Comparison of ENCODE assay signal across 17 cellular contexts in the genomic region with DNA sequence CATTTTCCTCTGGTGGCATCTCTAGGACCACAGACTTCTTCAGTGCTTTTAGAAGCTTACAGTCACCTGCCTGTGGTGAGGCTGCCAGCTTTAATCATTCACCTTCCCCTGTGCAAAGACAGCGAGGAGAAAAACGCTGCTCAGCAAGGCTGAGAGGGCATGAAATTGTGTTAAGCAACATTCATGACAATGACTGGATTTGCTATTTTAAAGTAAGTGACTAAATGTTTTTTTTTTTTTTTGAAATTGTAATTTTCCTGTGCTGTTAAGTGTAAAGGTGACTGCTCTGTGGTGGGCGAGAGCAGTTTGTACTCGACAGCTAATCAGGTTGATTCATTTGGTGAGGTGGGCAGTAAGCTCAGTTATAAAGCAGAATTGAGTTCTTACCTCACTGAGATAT.
"Had no signal": no experiment of that assay in that cellular context is flagged by ENCODE, and none has a peak within 500 bp of the region (broad histone marks: within the 10 kb centered on the region; RNA-seq: fewer than 3 reads in every experiment).

No MANE protein-coding gene starts in this region.

- H3K36me3 Mint-ChIP-seq: naive B cell; stimulated activated naive B cell treated with anti-CD40 and anti-IgM and Interleukin-4, amounts not matched to agents 10 μg/mL and 1 μg/mL and 100 μg/mL, for 72 hours had no signal

- H3K27ac Mint-ChIP-seq: naive B cell; stimulated activated naive B cell treated with anti-CD40 and anti-IgM and Interleukin-4, amounts not matched to agents 10 μg/mL and 1 μg/mL and 100 μg/mL, for 72 hours; stimulated activated naive CD8-positive, alpha-beta T cell treated with anti-CD3 and anti-CD28 coated beads, Interleukin-15, amount 100 ng/mL, for 72 hours had no signal

- ATAC-seq: gastroesophageal sphincter; pancreas; stimulated activated naive B cell treated with anti-CD40 and anti-IgM and Interleukin-4, amounts not matched to agents 10 μg/mL and 1 μg/mL and 100 μg/mL, for 72 hours; stimulated activated naive CD8-positive, alpha-beta T cell treated with anti-CD3 and anti-CD28 coated beads, Interleukin-15, amount 100 ng/mL, for 72 hours had no signal

- H3K4me3 ChIP-seq: esophagus muscularis mucosa, gastroesophageal sphincter, heart left ventricle, pancreas, prostate gland, skin epidermis, testis, transverse colon had no signal

- H3K9me3 Mint-ChIP-seq: nephron; stimulated activated naive CD8-positive, alpha-beta T cell treated with anti-CD3 and anti-CD28 coated beads, Interleukin-15, amount 100 ng/mL, for 72 hours had no signal

- FAIRE-seq: endometrium, pancreas had no signal

- DNase-seq: central memory CD4-positive, alpha-beta T cell; effector memory CD4-positive, alpha-beta T cell; naive B cell; pancreas; stimulated activated CD4-positive, alpha-beta T cell treated with anti-CD3 and anti-CD28 coated beads, Interleukin-2, amount 100 ng/mL, for 24 hours; stimulated activated CD4-positive, alpha-beta T cell treated with anti-CD3 and anti-CD28 coated beads, Interleukin-4, amount 100 ng/mL, for 4 hours; stimulated activated naive B cell treated with anti-CD40 and anti-IgM and Interleukin-4, amounts not matched to agents 10 μg/mL and 1 μg/mL and 100 μg/mL, for 72 hours; stimulated activated naive CD8-positive, alpha-beta T cell treated with anti-CD3 and anti-CD28 coated beads, Interleukin-15, amount 100 ng/mL, for 72 hours; transverse colon had no signal

- H3K9me3 ChIP-seq: esophagus muscularis mucosa, gastroesophageal sphincter, heart left ventricle, pancreas, prostate gland, testis, transverse colon had no signal

- H3K27me3 ChIP-seq: esophagus muscularis mucosa, gastroesophageal sphincter, heart left ventricle, pancreas, testis, transverse colon had no signal

- H3K27ac ChIP-seq: heart left ventricle, pancreas, prostate gland, skin epidermis, testis, transverse colon had no signal

- H3K36me3 ChIP-seq: esophagus muscularis mucosa, gastroesophageal sphincter, heart left ventricle, pancreas, prostate gland, transverse colon had no signal

- H3K4me1 ChIP-seq: pancreas, prostate gland had no signal

- H3K4me1 Mint-ChIP-seq: naive B cell; stimulated activated naive B cell treated with anti-CD40 and anti-IgM and Interleukin-4, amounts not matched to agents 10 μg/mL and 1 μg/mL and 100 μg/mL, for 72 hours; stimulated activated naive CD8-positive, alpha-beta T cell treated with anti-CD3 and anti-CD28 coated beads, Interleukin-15, amount 100 ng/mL, for 72 hours had no signal

- H3K4me3 Mint-ChIP-seq: naive B cell; nephron; stimulated activated naive B cell treated with anti-CD40 and anti-IgM and Interleukin-4, amounts not matched to agents 10 μg/mL and 1 μg/mL and 100 μg/mL, for 72 hours; stimulated activated naive CD8-positive, alpha-beta T cell treated with anti-CD3 and anti-CD28 coated beads, Interleukin-15, amount 100 ng/mL, for 72 hours had no signal

- H3K27me3 Mint-ChIP-seq: naive B cell; stimulated activated naive B cell treated with anti-CD40 and anti-IgM and Interleukin-4, amounts not matched to agents 10 μg/mL and 1 μg/mL and 100 μg/mL, for 72 hours; stimulated activated naive CD8-positive, alpha-beta T cell treated with anti-CD3 and anti-CD28 coated beads, Interleukin-15, amount 100 ng/mL, for 72 hours had no signal
